ENCODE assay signal across 20 cellular contexts in genomic region chr18:76353046-76353445, GRCh38.
"Had no signal": no experiment of that assay in that cellular context is flagged by ENCODE, and none has a peak within 500 bp of the region (broad histone marks: within the 10 kb centered on the region; RNA-seq: fewer than 3 reads in every experiment).

No MANE protein-coding gene starts in this region.

- H3K27me3 ChIP-seq: breast epithelium had no signal

- H3K4me1 ChIP-seq: breast epithelium had no signal

- ATAC-seq: T-helper 17 cell had no signal

- DNase-seq: activated B cell treated with CpG ODN at 0.5 μM for 24 hours; activated CD4-positive, alpha-beta T cell treated with anti-CD3 and anti-CD28 coated beads for 1 hour; activated CD4-positive, alpha-beta T cell treated with anti-CD3 and anti-CD28 coated beads, Interleukin-2, amount 50 U/mL, for 48 hours; activated CD8-positive, alpha-beta memory T cell treated with anti-CD3 and anti-CD28 coated beads, Interleukin-2, amount 50 U/mL, for 48 hours; activated effector memory CD4-positive, alpha-beta T cell treated with Interleukin-2 at 50 U/mL for 16 hours; activated naive CD4-positive, alpha-beta T cell; activated T-cell treated with anti-CD3 and anti-CD28 coated beads, Interleukin-2, amount 50 U/mL, for 1 hour; aorta; KG1; NCI-H1048; NCI-H1417; NCI-H1930; NCI-H2171 treated with DMSO at 0.1 percent for 48 hours; NCI-H226; NCI-H526 treated with DMSO at 0.1 percent for 48 hours; SIG-M5; T-helper 17 cell; T1000 had no signal

- H3K27ac ChIP-seq: breast epithelium had no signal

- FAIRE-seq: TTC549 had no signal

- H3K9me3 ChIP-seq: breast epithelium had no signal

- H3K36me3 ChIP-seq: breast epithelium had no signal
